ENCODE assay signal across 1 cellular context in the genomic region with DNA sequence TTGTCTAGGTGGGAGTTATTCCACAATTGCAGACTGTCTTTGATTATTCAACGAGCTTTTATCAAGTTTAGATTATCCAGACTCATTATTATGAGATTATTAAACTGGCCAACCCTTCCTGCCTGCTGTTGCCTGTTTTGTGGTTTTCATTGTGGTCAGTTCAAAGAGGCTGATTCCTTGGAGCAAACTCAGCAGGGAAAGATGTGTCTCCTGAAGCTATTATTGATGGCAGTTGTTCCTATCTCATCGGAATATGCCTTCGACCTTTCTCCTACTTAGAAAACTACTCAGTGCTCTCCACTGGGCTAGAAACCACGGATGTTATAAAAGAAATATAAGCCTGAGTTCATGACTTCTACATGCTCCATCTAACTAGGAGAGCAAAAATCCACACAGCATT.
TF ChIP-seq lines count a peak whose summit lies in the region.

No MANE protein-coding gene starts in this region.

TF ChIP-seq in SK-N-SH, 30 proteins besides CTCF, POLR2A, EP300 and RAD21 (continued from another document):
- TF ChIP-seq, protein P1, sequence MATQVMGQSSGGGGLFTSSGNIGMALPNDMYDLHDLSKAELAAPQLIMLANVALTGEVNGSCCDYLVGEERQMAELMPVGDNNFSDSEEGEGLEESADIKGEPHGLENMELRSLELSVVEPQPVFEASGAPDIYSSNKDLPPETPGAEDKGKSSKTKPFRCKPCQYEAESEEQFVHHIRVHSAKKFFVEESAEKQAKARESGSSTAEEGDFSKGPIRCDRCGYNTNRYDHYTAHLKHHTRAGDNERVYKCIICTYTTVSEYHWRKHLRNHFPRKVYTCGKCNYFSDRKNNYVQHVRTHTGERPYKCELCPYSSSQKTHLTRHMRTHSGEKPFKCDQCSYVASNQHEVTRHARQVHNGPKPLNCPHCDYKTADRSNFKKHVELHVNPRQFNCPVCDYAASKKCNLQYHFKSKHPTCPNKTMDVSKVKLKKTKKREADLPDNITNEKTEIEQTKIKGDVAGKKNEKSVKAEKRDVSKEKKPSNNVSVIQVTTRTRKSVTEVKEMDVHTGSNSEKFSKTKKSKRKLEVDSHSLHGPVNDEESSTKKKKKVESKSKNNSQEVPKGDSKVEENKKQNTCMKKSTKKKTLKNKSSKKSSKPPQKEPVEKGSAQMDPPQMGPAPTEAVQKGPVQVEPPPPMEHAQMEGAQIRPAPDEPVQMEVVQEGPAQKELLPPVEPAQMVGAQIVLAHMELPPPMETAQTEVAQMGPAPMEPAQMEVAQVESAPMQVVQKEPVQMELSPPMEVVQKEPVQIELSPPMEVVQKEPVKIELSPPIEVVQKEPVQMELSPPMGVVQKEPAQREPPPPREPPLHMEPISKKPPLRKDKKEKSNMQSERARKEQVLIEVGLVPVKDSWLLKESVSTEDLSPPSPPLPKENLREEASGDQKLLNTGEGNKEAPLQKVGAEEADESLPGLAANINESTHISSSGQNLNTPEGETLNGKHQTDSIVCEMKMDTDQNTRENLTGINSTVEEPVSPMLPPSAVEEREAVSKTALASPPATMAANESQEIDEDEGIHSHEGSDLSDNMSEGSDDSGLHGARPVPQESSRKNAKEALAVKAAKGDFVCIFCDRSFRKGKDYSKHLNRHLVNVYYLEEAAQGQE (IDR thresholded peaks at IDR 0.05; ENCODE audit: low read depth, low read length), result no peak
- TF ChIP-seq RXRA (IDR thresholded peaks at IDR 0.05; ENCODE audit: borderline replicate concordance, low read depth) (peak; percentile 83; the same call in 1 of the 2 replicates), TAF1 (IDR thresholded peaks at IDR 0.05; ENCODE audit: borderline replicate concordance, low read depth, low read length) (no peak), FOXJ3 (CRISPR knock-in tag; IDR thresholded peaks at IDR 0.05) (no peak), ZBTB33 (IDR thresholded peaks at IDR 0.05; ENCODE audit: borderline replicate concordance, low read depth) (no peak), USF2 (IDR thresholded peaks at IDR 0.05; ENCODE audit: borderline replicate concordance, low read depth, low read length) (no peak), MXI1 (IDR thresholded peaks at IDR 0.05; ENCODE audit: low read depth, low read length) (no peak; the same call in 1 of the 2 replicates), FOXM1 (IDR thresholded peaks at IDR 0.05; ENCODE audit: low read depth) (0 out of 2 replicates have a peak, but pooled peaks have one; percentile 42)
- TF ChIP-seq, protein P2, sequence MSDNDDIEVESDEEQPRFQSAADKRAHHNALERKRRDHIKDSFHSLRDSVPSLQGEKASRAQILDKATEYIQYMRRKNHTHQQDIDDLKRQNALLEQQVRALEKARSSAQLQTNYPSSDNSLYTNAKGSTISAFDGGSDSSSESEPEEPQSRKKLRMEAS (IDR thresholded peaks at IDR 0.05; ENCODE audit: low read depth), result no peak
